ENCODE assay signal across 21 cellular contexts in genomic region chr6:35448191-35448590, GRCh38.
"Had no signal": no experiment of that assay in that cellular context is flagged by ENCODE, and none has a peak within 500 bp of the region (broad histone marks: within the 10 kb centered on the region; RNA-seq: fewer than 3 reads in every experiment).

No MANE protein-coding gene starts in this region.

- H3K36me3 Mint-ChIP-seq: activated CD4-positive, alpha-beta memory T cell treated with anti-CD3 and anti-CD28 coated beads for 36 hours; natural killer cell treated with Interleukin-12 subunit alpha and Interleukin-12 subunit beta and Interleukin-15 and Interleukin-18, amount 100 ng/mL, for 72 hours had no signal

- H3K27ac ChIP-seq: left ventricle myocardium inferior, tibial nerve had no signal

- H3K27me3 Mint-ChIP-seq: activated CD4-positive, alpha-beta memory T cell treated with anti-CD3 and anti-CD28 coated beads for 36 hours; activated naive CD8-positive, alpha-beta T cell treated with anti-CD3 and anti-CD28 coated beads, Interleukin-2, amount 50 U/mL, for 24 hours; central memory CD8-positive, alpha-beta T cell; natural killer cell treated with Interleukin-12 subunit alpha and Interleukin-12 subunit beta and Interleukin-15 and Interleukin-18, amount 100 ng/mL, for 72 hours had no signal

- DNase-seq: activated CD4-positive, alpha-beta memory T cell treated with anti-CD3 and anti-CD28 coated beads for 36 hours; activated CD4-positive, alpha-beta T cell treated with anti-CD3 and anti-CD28 coated beads for 48 hours; activated CD8-positive, alpha-beta memory T cell treated with anti-CD3 and anti-CD28 coated beads, Interleukin-2, amount 50 U/mL, for 4 hours; activated effector memory CD4-positive, alpha-beta T cell treated with anti-CD3 and anti-CD28 coated beads, Interleukin-2, amount 50 U/mL, for 16 hours; activated naive CD4-positive, alpha-beta T cell treated with anti-CD3 and anti-CD28 coated beads, Interleukin-2, amount 10 ng/mL, durations not matched to agents 7 days and 5 days; activated naive CD8-positive, alpha-beta T cell treated with anti-CD3 and anti-CD28 coated beads, Interleukin-2, amount 50 U/mL, for 24 hours; activated T-cell treated with anti-CD3 and anti-CD28 coated beads, Interleukin-2, amount 50 U/mL, for 1 hour; endodermal cell; left ventricle myocardium inferior; mucosa of descending colon; right cardiac atrium; stimulated activated CD4-positive, alpha-beta T cell treated with anti-CD3 and anti-CD28 coated beads, Interleukin-15, amount 100 ng/mL, for 24 hours; stimulated activated CD4-positive, alpha-beta T cell treated with anti-CD3 and anti-CD28 coated beads, Interleukin-2, amount 100 ng/mL, for 24 hours; stimulated activated naive CD4-positive, alpha-beta T cell had no signal

- H3K27ac Mint-ChIP-seq: activated CD4-positive, alpha-beta memory T cell treated with anti-CD3 and anti-CD28 coated beads for 36 hours; activated naive CD4-positive, alpha-beta T cell treated with anti-CD3 and anti-CD28 coated beads, Interleukin-2, amount 10 ng/mL, durations not matched to agents 7 days and 5 days; activated naive CD8-positive, alpha-beta T cell treated with anti-CD3 and anti-CD28 coated beads, Interleukin-2, amount 50 U/mL, for 24 hours; activated T-helper 1 cell treated with anti-CD3 and anti-CD28 coated beads, Interleukin-12 subunit alpha, Interleukin-12 subunit beta, Interleukin-2, Interleukin-4 antibody, amounts not matched to agents 30 ng/mL and 10 ng/mL and 1 ng/mL, durations not matched to agents 14 hours and 24 hours and 36 hours; dendritic cell treated with granulocyte-macrophage colony-stimulating factor and Interleukin-4, amounts not matched to agents 40 ng/mL and 50 ng/mL, for 4 days; endodermal cell; natural killer cell treated with Interleukin-12 subunit alpha and Interleukin-12 subunit beta and Interleukin-15 and Interleukin-18, amount 100 ng/mL, for 72 hours had no signal

- H3K9me3 Mint-ChIP-seq: activated CD4-positive, alpha-beta memory T cell treated with anti-CD3 and anti-CD28 coated beads for 36 hours; activated naive CD4-positive, alpha-beta T cell treated with anti-CD3 and anti-CD28 coated beads, Interleukin-2, amount 10 ng/mL, durations not matched to agents 7 days and 5 days; activated naive CD8-positive, alpha-beta T cell treated with anti-CD3 and anti-CD28 coated beads, Interleukin-2, amount 50 U/mL, for 24 hours; activated T-helper 1 cell treated with anti-CD3 and anti-CD28 coated beads, Interleukin-12 subunit alpha, Interleukin-12 subunit beta, Interleukin-2, Interleukin-4 antibody, amounts not matched to agents 30 ng/mL and 10 ng/mL and 1 ng/mL, durations not matched to agents 14 hours and 24 hours and 36 hours; central memory CD8-positive, alpha-beta T cell; dendritic cell treated with granulocyte-macrophage colony-stimulating factor and Interleukin-4, amounts not matched to agents 40 ng/mL and 50 ng/mL, for 4 days; endodermal cell; natural killer cell treated with Interleukin-12 subunit alpha and Interleukin-12 subunit beta and Interleukin-15 and Interleukin-18, amount 100 ng/mL, for 72 hours had no signal

- H3K4me3 Mint-ChIP-seq: activated CD4-positive, alpha-beta memory T cell treated with anti-CD3 and anti-CD28 coated beads for 36 hours; activated naive CD4-positive, alpha-beta T cell treated with anti-CD3 and anti-CD28 coated beads, Interleukin-2, amount 10 ng/mL, durations not matched to agents 7 days and 5 days; activated naive CD8-positive, alpha-beta T cell treated with anti-CD3 and anti-CD28 coated beads, Interleukin-2, amount 50 U/mL, for 24 hours; activated T-helper 1 cell treated with anti-CD3 and anti-CD28 coated beads, Interleukin-12 subunit alpha, Interleukin-12 subunit beta, Interleukin-2, Interleukin-4 antibody, amounts not matched to agents 30 ng/mL and 10 ng/mL and 1 ng/mL, durations not matched to agents 14 hours and 24 hours and 36 hours; central memory CD8-positive, alpha-beta T cell; dendritic cell treated with granulocyte-macrophage colony-stimulating factor and Interleukin-4, amounts not matched to agents 40 ng/mL and 50 ng/mL, for 4 days; endodermal cell; natural killer cell treated with Interleukin-12 subunit alpha and Interleukin-12 subunit beta and Interleukin-15 and Interleukin-18, amount 100 ng/mL, for 72 hours had no signal

- ATAC-seq: activated CD4-positive, CD25-positive, alpha-beta regulatory T cell treated with anti-CD3 and anti-CD28 coated beads, Interleukin-2, amount 50 U/mL, for 24 hours; activated naive CD8-positive, alpha-beta T cell treated with anti-CD3 and anti-CD28 coated beads, Interleukin-2, amount 50 U/mL, for 24 hours; esophagus mucosa; mucosa of descending colon; natural killer cell treated with Interleukin-12 subunit alpha and Interleukin-12 subunit beta and Interleukin-15 and Interleukin-18, amount 100 ng/mL, for 72 hours; right cardiac atrium had no signal
